Comparison of ENCODE assay signal across 16 cellular contexts in the genomic region with DNA sequence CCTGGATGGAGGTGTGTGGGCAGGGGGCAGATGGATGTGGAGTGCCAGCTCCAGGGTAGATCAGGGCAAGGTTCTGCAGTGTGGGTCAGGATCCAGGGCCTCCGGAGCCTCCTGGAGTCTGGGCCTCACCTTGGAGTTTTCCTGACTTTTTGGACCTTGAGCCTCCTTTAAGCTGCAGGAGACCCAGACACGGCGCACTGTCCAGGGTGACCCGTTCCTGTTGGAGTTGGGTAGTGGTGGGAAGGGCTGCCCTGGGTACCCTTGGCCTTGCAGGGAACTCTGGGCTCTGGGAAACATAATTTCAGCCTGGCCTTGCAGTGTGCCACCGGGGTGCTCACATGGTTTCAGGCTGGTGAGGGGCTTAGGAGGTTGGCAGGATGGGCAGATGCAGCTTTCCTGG. TPM values are rescaled to one million over a fixed set of nuclear protein-coding genes. Genes with fewer than 3 reads are reported as not detected.
DNase-seq lines count a peak whose midpoint lies in the region; ATAC-seq lines count a peak whose summit lies in the region.
"Had no signal": no experiment of that assay in that cellular context is flagged by ENCODE, and none has a peak within 500 bp of the region (broad histone marks: within the 10 kb centered on the region; RNA-seq: fewer than 3 reads in every experiment).

No MANE protein-coding gene starts in this region.

- CTCF ChIA-PET in activated CD4-positive, alpha-beta T cell treated with anti-CD3 and anti-CD28 coated beads for 36 hours (lab: Charles Lee): interaction anchor here (0.8 to 1.5 kb wide), 3 partner anchors 10 to 20 kb away, joined by 3 to 4 read pairs (median 3); no protein-coding TSS in a partner anchor

- H3K14ac ChIP-seq in trophoblast cell (ENCODE audit: low read length): peak overlapping the region; percentile 10

- H3K9me3 ChIP-seq in HUES6 (ENCODE audit: control insufficient read depth, insufficient read depth, low read depth, low read length) (no peaks in the 10 kb centered on the region), trophoblast cell (ENCODE audit: insufficient read depth, low read depth, low read length) (peaks cover 2% of the 10 kb centered on the region)
- H3K9me3 ChIP-seq: breast epithelium had no signal

- H3K36me3 ChIP-seq in HUES6 (ENCODE audit: control insufficient read depth, insufficient read depth, low read length): no peaks in the 10 kb centered on the region
- peaks cover 11% of the 10 kb centered on the region in 2 experiments for H3K36me3 ChIP-seq in trophoblast cell (ENCODE audit: control insufficient read depth in 1 of 2, insufficient read depth in 2 of 2, low read length in 2 of 2)
- H3K36me3 ChIP-seq: breast epithelium had no signal

- H3K4ac ChIP-seq in trophoblast cell (ENCODE audit: low read depth, low read length): no peak overlapping the region

- intact Hi-C loops in dendritic cell treated with granulocyte-macrophage colony-stimulating factor and Interleukin-4, amounts not matched to agents 40 ng/mL and 50 ng/mL, for 4 days (cut with micrococcal nuclease): no loop called here
- intact Hi-C loops in activated CD4-positive, alpha-beta T cell treated with anti-CD3 and anti-CD28 coated beads for 36 hours (cut with DNase I, micrococcal nuclease): no loop called here

- peak overlapping the region; percentile 16 for H2AK5ac ChIP-seq in trophoblast cell (ENCODE audit: low read length)

- DNase-seq in trophoblast cell: peak in 1 of 2 donors; percentile 45
- no peak for DNase-seq in activated CD4-positive, alpha-beta T cell treated with anti-CD3 and anti-CD28 coated beads for 36 hours
- DNase-seq: activated CD4-positive, CD25-positive, alpha-beta regulatory T cell treated with anti-CD3 and anti-CD28 coated beads, Interleukin-2, amount 50 U/mL, for 72 hours; activated CD8-positive, alpha-beta memory T cell treated with anti-CD3 and anti-CD28 coated beads, Interleukin-2, amount 50 U/mL, for 48 hours; activated naive CD4-positive, alpha-beta T cell treated with anti-CD3 and anti-CD28 coated beads, Interleukin-2, amount 10 ng/mL, durations not matched to agents 7 days and 5 days; NCI-H1048; NCI-H2107; NCI-H82; occipital lobe; stimulated activated naive CD8-positive, alpha-beta T cell treated with anti-CD3 and anti-CD28 coated beads, Interleukin-15, amount 100 ng/mL, for 72 hours had no signal

- no peaks in the 10 kb centered on the region for H3K36me3 Mint-ChIP-seq in dendritic cell treated with granulocyte-macrophage colony-stimulating factor and Interleukin-4, amounts not matched to agents 40 ng/mL and 50 ng/mL, for 4 days (ENCODE audit: low read depth)
- H3K36me3 Mint-ChIP-seq in activated CD4-positive, alpha-beta T cell treated with anti-CD3 and anti-CD28 coated beads for 36 hours (ENCODE audit: low read depth): no peaks in the 10 kb centered on the region

- H3K9ac ChIP-seq in HUES6 (ENCODE audit: low read length) (peak overlapping the region; percentile 54), trophoblast cell (ENCODE audit: low read length) (peak overlapping the region; percentile 14)

- peak overlapping the region; percentile 2 for H4K8ac ChIP-seq in trophoblast cell (ENCODE audit: low read depth, low read length)

- H3K27ac Mint-ChIP-seq in dendritic cell treated with granulocyte-macrophage colony-stimulating factor and Interleukin-4, amounts not matched to agents 40 ng/mL and 50 ng/mL, for 4 days: peak overlapping the region; percentile 23
- no peak overlapping the region for H3K27ac Mint-ChIP-seq in activated CD4-positive, alpha-beta T cell treated with anti-CD3 and anti-CD28 coated beads for 36 hours
- H3K27ac Mint-ChIP-seq: activated naive CD4-positive, alpha-beta T cell treated with anti-CD3 and anti-CD28 coated beads, Interleukin-2, amount 10 ng/mL, durations not matched to agents 7 days and 5 days; stimulated activated naive CD8-positive, alpha-beta T cell treated with anti-CD3 and anti-CD28 coated beads, Interleukin-15, amount 100 ng/mL, for 72 hours had no signal

- H2BK120ac ChIP-seq in trophoblast cell (ENCODE audit: insufficient read depth, low read length, poor library complexity): peak overlapping the region; percentile 12

- H3K23ac ChIP-seq in trophoblast cell (ENCODE audit: low read length): no peak overlapping the region

- no CpG with 5 or more reads among the region's 5 CpGs for WGBS in trophoblast cell (ENCODE audit: extremely low coverage, insufficient coverage, insufficient read length)

- H3K4me1 ChIP-seq in HUES6 (ENCODE audit: control insufficient read depth, insufficient read depth, low read length) (peaks cover 69% of the 10 kb centered on the region), trophoblast cell (ENCODE audit: control insufficient read depth in 1 of 2, insufficient read depth in 2 of 2, low read length in 2 of 2) (peaks cover 59 to 60% of the 10 kb centered on the region in 2 experiments)
- H3K4me1 ChIP-seq: breast epithelium had no signal

- peaks cover 43% of the 10 kb centered on the region for H3K4me1 Mint-ChIP-seq in dendritic cell treated with granulocyte-macrophage colony-stimulating factor and Interleukin-4, amounts not matched to agents 40 ng/mL and 50 ng/mL, for 4 days (ENCODE audit: low read depth)
- H3K4me1 Mint-ChIP-seq in activated CD4-positive, alpha-beta T cell treated with anti-CD3 and anti-CD28 coated beads for 36 hours: peaks cover 4% of the 10 kb centered on the region

- H2BK12ac ChIP-seq in trophoblast cell (ENCODE audit: low read length): peak overlapping the region; percentile 4

- no peak overlapping the region for H2AFZ ChIP-seq in trophoblast cell (ENCODE audit: insufficient read depth, low read length, poor library complexity)

- peak overlapping the region; percentile 36 for H3K18ac ChIP-seq in trophoblast cell (ENCODE audit: low read length)

- H2BK5ac ChIP-seq in trophoblast cell (ENCODE audit: low read depth, low read length, poor library complexity): peak overlapping the region; percentile 60

- peaks cover 47% of the 10 kb centered on the region for H3K79me1 ChIP-seq in trophoblast cell (ENCODE audit: low read length)

- no peak overlapping the region for H3K4me3 Mint-ChIP-seq in dendritic cell treated with granulocyte-macrophage colony-stimulating factor and Interleukin-4, amounts not matched to agents 40 ng/mL and 50 ng/mL, for 4 days
- no peak overlapping the region for H3K4me3 Mint-ChIP-seq in activated CD4-positive, alpha-beta T cell treated with anti-CD3 and anti-CD28 coated beads for 36 hours
- H3K4me3 Mint-ChIP-seq: activated naive CD4-positive, alpha-beta T cell treated with anti-CD3 and anti-CD28 coated beads, Interleukin-2, amount 10 ng/mL, durations not matched to agents 7 days and 5 days; stimulated activated naive CD8-positive, alpha-beta T cell treated with anti-CD3 and anti-CD28 coated beads, Interleukin-15, amount 100 ng/mL, for 72 hours had no signal

- H3K4me3 ChIP-seq in HUES6 (ENCODE audit: low read depth, low read length) (no peak overlapping the region), trophoblast cell (ENCODE audit: low read depth, low read length) (no peak overlapping the region)
- H3K4me3 ChIP-seq: breast epithelium, skin epidermis had no signal

- POLR2A ChIA-PET in activated CD4-positive, alpha-beta T cell treated with anti-CD3 and anti-CD28 coated beads for 36 hours (lab: Charles Lee): no interaction called here

- no peak overlapping the region for H4K12ac ChIP-seq in trophoblast cell (ENCODE audit: low read depth, low read length)

- peaks cover 29% of the 10 kb centered on the region for H3K79me2 ChIP-seq in trophoblast cell (ENCODE audit: control insufficient read depth, insufficient read depth, low read length, poor library complexity)

- H3K27me3 ChIP-seq in HUES6 (ENCODE audit: control insufficient read depth, insufficient read depth, low read length) (no peaks in the 10 kb centered on the region), trophoblast cell (ENCODE audit: insufficient read depth, low read length) (no peaks in the 10 kb centered on the region)
- H3K27me3 ChIP-seq: breast epithelium had no signal

- ATAC-seq in activated CD4-positive, alpha-beta T cell treated with anti-CD3 and anti-CD28 coated beads for 36 hours: no peak
- ATAC-seq in HG03045 (IDR thresholded peaks at IDR 0.05; ENCODE audit: unreplicated experiment) (no peak), HG03378 (IDR thresholded peaks at IDR 0.05; ENCODE audit: unreplicated experiment) (no peak)
- ATAC-seq: stimulated activated naive CD8-positive, alpha-beta T cell treated with anti-CD3 and anti-CD28 coated beads, Interleukin-15, amount 100 ng/mL, for 72 hours had no signal

- no peaks in the 10 kb centered on the region for H3K9me3 Mint-ChIP-seq in dendritic cell treated with granulocyte-macrophage colony-stimulating factor and Interleukin-4, amounts not matched to agents 40 ng/mL and 50 ng/mL, for 4 days
- H3K9me3 Mint-ChIP-seq in activated CD4-positive, alpha-beta T cell treated with anti-CD3 and anti-CD28 coated beads for 36 hours (ENCODE audit: low read depth): no peaks in the 10 kb centered on the region
- H3K9me3 Mint-ChIP-seq: activated naive CD4-positive, alpha-beta T cell treated with anti-CD3 and anti-CD28 coated beads, Interleukin-2, amount 10 ng/mL, durations not matched to agents 7 days and 5 days; stimulated activated naive CD8-positive, alpha-beta T cell treated with anti-CD3 and anti-CD28 coated beads, Interleukin-15, amount 100 ng/mL, for 72 hours had no signal

- peak overlapping the region; percentile 92 for H4K91ac ChIP-seq in trophoblast cell (ENCODE audit: low read depth, low read length)

- no peak overlapping the region for H3K4me2 ChIP-seq in trophoblast cell (ENCODE audit: low read length)

- H3K27me3 Mint-ChIP-seq in dendritic cell treated with granulocyte-macrophage colony-stimulating factor and Interleukin-4, amounts not matched to agents 40 ng/mL and 50 ng/mL, for 4 days: peaks cover 10% of the 10 kb centered on the region
- no peaks in the 10 kb centered on the region for H3K27me3 Mint-ChIP-seq in activated CD4-positive, alpha-beta T cell treated with anti-CD3 and anti-CD28 coated beads for 36 hours
- H3K27me3 Mint-ChIP-seq: stimulated activated naive CD8-positive, alpha-beta T cell treated with anti-CD3 and anti-CD28 coated beads, Interleukin-15, amount 100 ng/mL, for 72 hours had no signal

- H3K27ac ChIP-seq in HUES6 (ENCODE audit: low read depth, low read length): peak overlapping the region; percentile 15; the same call in 1 of the 2 replicates
- peak overlapping the region; percentile 89 for H3K27ac ChIP-seq in trophoblast cell (ENCODE audit: low read depth, low read length)

RNA-seq across cellular contexts. Expression of gene MGAT3, which starts 17.0 kb away (rescaled TPM):
- polyA plus RNA-seq in trophoblast cell (2013): 19.8 and 20.9 TPM in 2 replicates
- under 1 TPM; 0.18 to 0.23 TPM for total RNA-seq in activated CD4-positive, alpha-beta T cell treated with anti-CD3 and anti-CD28 coated beads for 36 hours

RNA-seq across cellular contexts. Expression of gene MIEF1, which starts 28.2 kb away (rescaled TPM):
- polyA plus RNA-seq in trophoblast cell (2013): 26.5 and 27.5 TPM in 2 replicates
- total RNA-seq in activated CD4-positive, alpha-beta T cell treated with anti-CD3 and anti-CD28 coated beads for 36 hours: 10 to 100 TPM; 43.2 to 44.9 TPM

RNA-seq across cellular contexts. Expression of gene ATF4, which starts 46.5 kb away (rescaled TPM):
- 602 and 615 TPM in 2 replicates for polyA plus RNA-seq in trophoblast cell (2013)
- 100 to 1,000 TPM; 580 to 680 TPM for total RNA-seq in activated CD4-positive, alpha-beta T cell treated with anti-CD3 and anti-CD28 coated beads for 36 hours

RNA-seq across cellular contexts. Expression of gene RPS19BP1, which starts 58.7 kb away (rescaled TPM):
- 87.1 and 87.7 TPM in 2 replicates for polyA plus RNA-seq in trophoblast cell (2013)
- 10 to 100 TPM; 42.8 to 68.8 TPM for total RNA-seq in activated CD4-positive, alpha-beta T cell treated with anti-CD3 and anti-CD28 coated beads for 36 hours
